ENCODE assay signal across 13 cellular contexts in genomic region chr17:16040710-16041251, GRCh38. TPM values are rescaled to one million over a fixed set of nuclear protein-coding genes. Genes with fewer than 3 reads are reported as not detected.
DNase-seq lines count a peak whose midpoint lies in the region; ATAC-seq, FAIRE-seq and TF ChIP-seq lines count a peak whose summit lies in the region.
"Had no signal": no experiment of that assay in that cellular context is flagged by ENCODE, and none has a peak within 500 bp of the region (broad histone marks: within the 10 kb centered on the region; RNA-seq: fewer than 3 reads in every experiment).

No MANE protein-coding gene starts in this region.

- H3K36me3 Mint-ChIP-seq in CD8-positive, alpha-beta T cell = peaks cover 87% of the 10 kb centered on the region

- H3K27ac ChIP-seq in spleen (peak overlapping the region; percentile 24 to 82 (median 78)), Karpas-422 (ENCODE audit: low read length) (no peak overlapping the region)
- no peak overlapping the region for H3K27ac ChIP-seq in CD8-positive, alpha-beta T cell (ENCODE audit: low read depth, low read length)
- H3K27ac ChIP-seq: WERI-Rb-1 had no signal

- CTCF ChIA-PET in CD8-positive, alpha-beta T cell (lab: Charles Lee) = no interaction called here

- H3K9ac ChIP-seq in Karpas-422 (ENCODE audit: low read length) = no peak overlapping the region

- H2AFZ ChIP-seq in Karpas-422 (ENCODE audit: low read length) = no peak overlapping the region

- H3K4me1 ChIP-seq in spleen (peaks cover 0 to 14% (median 3%) of the 10 kb centered on the region in 6 donors), Karpas-422 (ENCODE audit: low read length) (peaks cover 8% of the 10 kb centered on the region)
- no peaks in the 10 kb centered on the region for H3K4me1 ChIP-seq in CD8-positive, alpha-beta T cell (ENCODE audit: insufficient read depth, low read length)

- no peak for ATAC-seq in CD8-positive, alpha-beta T cell
- ATAC-seq: naive thymus-derived CD8-positive, alpha-beta T cell had no signal

- POLR2A ChIA-PET in CD8-positive, alpha-beta T cell (lab: Charles Lee) = no interaction called here

- 59 to 76% (median 68%) methylated on average over 4 of the region's 4 CpGs for WGBS in spleen, 5 donors

- peaks cover 4% of the 10 kb centered on the region for H3K4me1 Mint-ChIP-seq in CD8-positive, alpha-beta T cell (ENCODE audit: low read depth)

- peaks cover 0 to 100% (median 75%) of the 10 kb centered on the region in 6 donors for H3K36me3 ChIP-seq in spleen
- peaks cover 34% of the 10 kb centered on the region for H3K36me3 ChIP-seq in CD8-positive, alpha-beta T cell (ENCODE audit: insufficient read depth, low read length)
- peaks cover 42% of the 10 kb centered on the region; the same call in 1 of the 2 replicates for H3K36me3 ChIP-seq in Karpas-422 (ENCODE audit: insufficient read depth, low read length)

- H3K4me3 Mint-ChIP-seq in CD8-positive, alpha-beta T cell = no peak overlapping the region
- H3K4me3 Mint-ChIP-seq: naive thymus-derived CD8-positive, alpha-beta T cell had no signal

- no peaks in the 10 kb centered on the region for H3K9me3 Mint-ChIP-seq in CD8-positive, alpha-beta T cell
- H3K9me3 Mint-ChIP-seq: naive thymus-derived CD8-positive, alpha-beta T cell had no signal

- no peaks in the 10 kb centered on the region for H3K9me2 ChIP-seq in Karpas-422 (replicated peaks; ENCODE audit: insufficient read depth, low read length)

- in situ Hi-C loops in astrocyte of the cerebellum (cut with HindIII; ENCODE audit: low sequenced_read_pairs) = no loop called here

- DNase-seq in HCEC 1CT (peak; percentile 10), astrocyte of the cerebellum (ENCODE audit: low read depth) (peak; percentile 95), hippocampal formation (lab: John Stamatoyannopoulos, UW) (peak; percentile 12 to 72), spleen (no peak), HTR-8/SVneo (ENCODE audit: insufficient read length, low spot score) (no peak), iPS-NIHi11 (ENCODE audit: low spot score) (no peak), Karpas-422 (no peak)
- no peak for DNase-seq in CD8-positive, alpha-beta T cell
- DNase-seq: DMS53; KG1; naive thymus-derived CD8-positive, alpha-beta T cell; WERI-Rb-1 had no signal

- H4K20me1 ChIP-seq in Karpas-422 (ENCODE audit: insufficient read depth, low read depth, low read length) = no peaks in the 10 kb centered on the region

- H3K27me3 ChIP-seq in spleen (replicated peaks in 1 of 7) (no peaks in the 10 kb centered on the region), Karpas-422 (ENCODE audit: low read length) (no peaks in the 10 kb centered on the region)
- H3K27me3 ChIP-seq in CD8-positive, alpha-beta T cell (ENCODE audit: insufficient read depth, low read length) = no peaks in the 10 kb centered on the region

- no peak for FAIRE-seq in HTR-8/SVneo (lab: Jason Lieb, UNC)
- FAIRE-seq: RCC 7860 had no signal

- TF ChIP-seq CTCF in astrocyte of the cerebellum (IDR thresholded peaks at IDR 0.05; ENCODE audit: low read depth, low read length, missing control alignments) = no peak
- TF ChIP-seq CTCF in spleen (IDR thresholded peaks at IDR 0.05 in 8 of 11, conservative IDR thresholded peaks at IDR 0.05 in 3 of 11) = no peak
- no peak for TF ChIP-seq CTCF in CD8-positive, alpha-beta T cell (IDR thresholded peaks at IDR 0.05)

- TF ChIP-seq POLR2A in spleen (IDR thresholded peaks at IDR 0.05) = no peak

- no peak overlapping the region for H3K4me3 ChIP-seq in astrocyte of the cerebellum (ENCODE audit: low read depth, low read length)
- H3K4me3 ChIP-seq in spleen = no peak overlapping the region
- no peak overlapping the region for H3K4me3 ChIP-seq in CD8-positive, alpha-beta T cell (ENCODE audit: low read depth, low read length)
- H3K4me3 ChIP-seq in Karpas-422 (ENCODE audit: low read length) = no peak overlapping the region

- intact Hi-C loops in spleen (cut with DNase I; ENCODE audit: low total_unique reads) = no loop called here
- intact Hi-C loops in CD8-positive, alpha-beta T cell (cut with DNase I, micrococcal nuclease) = no loop called here

- no peak overlapping the region for H3K27ac Mint-ChIP-seq in CD8-positive, alpha-beta T cell

- no peaks in the 10 kb centered on the region for H3K27me3 Mint-ChIP-seq in CD8-positive, alpha-beta T cell (ENCODE audit: low read depth)
- H3K27me3 Mint-ChIP-seq: naive thymus-derived CD8-positive, alpha-beta T cell had no signal

- H3K9me3 ChIP-seq in spleen (no peaks in the 10 kb centered on the region), Karpas-422 (ENCODE audit: low read length) (no peaks in the 10 kb centered on the region)
- H3K9me3 ChIP-seq in CD8-positive, alpha-beta T cell (ENCODE audit: low read length) = no peaks in the 10 kb centered on the region

- no peak overlapping the region for H3K4me2 ChIP-seq in Karpas-422 (ENCODE audit: low read depth, low read length, poor library complexity, severe bottlenecking)

- 0 out of 2 replicates have a peak, but pooled peaks cover 3% of the 10 kb centered on the region for H3K79me2 ChIP-seq in Karpas-422 (ENCODE audit: low read length)

RNA-seq across cellular contexts. Expression of gene TTC19, which starts 41.2 kb away (rescaled TPM):
- 10 to 100 TPM; 29.9 to 59.9 (median 36.6) TPM for total RNA-seq in spleen
- polyA plus RNA-seq in spleen = 10 to 100 TPM; 14.6 to 20.3 (median 15.2) TPM
- total RNA-seq in CD8-positive, alpha-beta T cell = 10 to 100 TPM; 63.5 to 71.9 TPM
- 60.3 and 116 TPM in 2 replicates for total RNA-seq in Karpas-422 (2014; rRNA removed; shearing (Covaris generic); ENCODE audit: low replicate concordance)

RNA-seq across cellular contexts. Expression of gene ZSWIM7, which starts 41.3 kb away (rescaled TPM):
- 10 to 100 TPM; 13.4 to 40.4 (median 20.7) TPM for total RNA-seq in spleen
- polyA plus RNA-seq in spleen = 10 to 100 TPM; 32.8 to 47.6 (median 42.3) TPM
- total RNA-seq in CD8-positive, alpha-beta T cell = 10 to 100 TPM; 10.3 to 10.8 TPM
- 41.0 and 55.1 TPM in 2 replicates for total RNA-seq in Karpas-422 (2014; rRNA removed; shearing (Covaris generic); ENCODE audit: low replicate concordance)

Comparison
In these comparisons a context has a peak if more than half of its experiments do, and no peak if none do; other contexts are left out.
1. DNase-seq: peak in HCEC 1CT (single experiment), astrocyte of the cerebellum (single experiment) and hippocampal formation (2 of 2); none in spleen (single experiment), CD8-positive, alpha-beta T cell (0 of 7), HTR-8/SVneo (single experiment), iPS-NIHi11 (single experiment) and Karpas-422 (single experiment).
2. H3K27ac ChIP-seq: peak in spleen (8 of 8); none in CD8-positive, alpha-beta T cell (single experiment) and Karpas-422 (single experiment).